In the genomic region with DNA sequence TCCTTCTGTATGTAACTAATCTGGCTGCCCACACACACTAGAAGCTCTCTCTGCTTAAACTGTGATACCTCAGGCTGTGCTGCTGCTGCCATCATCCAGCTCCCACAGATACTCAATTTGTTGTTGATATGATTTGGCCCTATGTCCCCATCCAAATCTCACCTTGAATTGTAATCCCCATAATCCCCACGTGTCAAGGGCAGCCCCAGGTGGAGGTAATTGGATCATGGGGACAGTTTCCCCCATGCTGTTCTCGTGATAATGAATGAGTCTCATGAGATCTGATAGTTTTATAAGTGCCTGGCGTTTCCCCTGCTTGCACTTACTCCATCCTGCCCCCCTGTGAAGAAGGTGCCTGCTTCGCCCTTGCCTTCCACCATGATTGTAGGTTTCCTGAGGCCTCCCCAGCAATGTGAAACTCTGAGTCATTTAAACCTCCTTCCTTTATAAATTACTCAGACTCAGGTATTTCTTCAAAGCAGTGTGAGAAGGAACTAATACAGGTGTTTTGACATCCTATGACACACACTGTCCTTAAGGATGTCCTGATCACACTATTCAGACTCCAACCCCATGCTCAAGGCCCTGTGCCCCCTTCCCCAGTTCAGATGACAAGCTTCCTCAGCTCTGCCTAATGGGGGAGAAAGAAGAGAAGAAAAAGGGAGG, we compare ENCODE assay signal across 18 cellular contexts. TPM values are rescaled to one million over a fixed set of nuclear protein-coding genes. Genes with fewer than 3 reads are reported as not detected.
A peak's percentile ranks its signal among the peaks of the same experiment; 100 is the strongest.
DNase-seq lines count a peak whose midpoint lies in the region; ATAC-seq and TF ChIP-seq lines count a peak whose summit lies in the region.
"Had no signal": no experiment of that assay in that cellular context is flagged by ENCODE, and none has a peak within 500 bp of the region (broad histone marks: within the 10 kb centered on the region; RNA-seq: fewer than 3 reads in every experiment).

No MANE protein-coding gene starts in this region.

- no peak for TF ChIP-seq CTCF in GM12865 (IDR thresholded peaks at IDR 0.05; ENCODE audit: insufficient read depth, low read depth, low read length, missing control alignments)
- TF ChIP-seq CTCF in epithelial cell of esophagus (IDR thresholded peaks at IDR 0.05; ENCODE audit: insufficient read depth, low read depth, low read length, missing control alignments), result no peak
- TF ChIP-seq CTCF in psoas muscle (IDR thresholded peaks at IDR 0.05), result no peak
- no peak for TF ChIP-seq CTCF in foreskin fibroblast (IDR thresholded peaks at IDR 0.05; ENCODE audit: low read depth, low read length)

- ATAC-seq in HG03520 (IDR thresholded peaks at IDR 0.05; ENCODE audit: unreplicated experiment), result peak; percentile 66
- ATAC-seq in psoas muscle, result no peak
- ATAC-seq: A549, GM23338 had no signal

- 24 to 32% (median 25%) methylated on average over 4 of the region's 4 CpGs for WGBS in psoas muscle, 3 donors

- no peaks in the 10 kb centered on the region for H3K36me3 ChIP-seq in psoas muscle (ENCODE audit: insufficient read depth in 1 of 2, low read depth in 1 of 2)
- H3K36me3 ChIP-seq: BE2C had no signal

- peak; percentile 3 for DNase-seq in GM12865 (ENCODE audit: low read depth)
- peak; percentile 70 for DNase-seq in epithelial cell of esophagus (ENCODE audit: low read depth)
- peak; percentile 70 for DNase-seq in kidney tubule cell (ENCODE audit: low spot score)
- DNase-seq in NCI-H1092 treated with DMSO at 0.1 percent for 48 hours (lab: John Stamatoyannopoulos, UW), result no peak
- no peak for DNase-seq in psoas muscle
- no peak for DNase-seq in activated CD8-positive, alpha-beta memory T cell treated with anti-CD3 and anti-CD28 coated beads, Interleukin-2, amount 50 U/mL, for 4 hours
- no peak for DNase-seq in foreskin fibroblast
- DNase-seq: BE2C; CD4-positive, alpha-beta memory T cell; COR-L47; DMS153; GF-D8; H7 had no signal

- H3K4me3 ChIP-seq in GM12865 (ENCODE audit: low read depth, low read length) (no peak overlapping the region), epithelial cell of esophagus (ENCODE audit: low read length) (no peak overlapping the region), psoas muscle (no peak overlapping the region), foreskin fibroblast (ENCODE audit: low read depth in 1 of 2, low read length in 2 of 2) (no peak overlapping the region)
- H3K4me3 ChIP-seq: A549, GM23338 had no signal

- peaks cover 4% of the 10 kb centered on the region for H3K4me1 ChIP-seq in psoas muscle
- H3K4me1 ChIP-seq: BE2C had no signal

- H3K27ac ChIP-seq in psoas muscle, result no peak overlapping the region
- H3K27ac ChIP-seq: A549, C4-2B had no signal

- intact Hi-C loops in psoas muscle (cut with DNase I), result no loop called here

- peaks cover 8 to 61% (median 20%) of the 10 kb centered on the region in 3 donors for H3K27me3 ChIP-seq in psoas muscle (ENCODE audit: insufficient read depth in 3 of 3, low read length in 2 of 3)

- H3K9me3 ChIP-seq in psoas muscle, result no peaks in the 10 kb centered on the region
- H3K9me3 ChIP-seq: A549, BE2C had no signal

RNA-seq across cellular contexts. Expression of a gene that starts 2.9 kb away (rescaled TPM):
- total RNA-seq in psoas muscle, result not detected
- not detected for polyA plus RNA-seq in psoas muscle
- total RNA-seq: CD4-positive, alpha-beta memory T cell had no signal
- polyA plus RNA-seq: A549; AG04450; CD4-positive, alpha-beta memory T cell had no signal

Comparison
In these comparisons a context has a peak if more than half of its experiments do, and no peak if none do; other contexts are left out.
1. DNase-seq: peak in GM12865 (single experiment), epithelial cell of esophagus (single experiment) and kidney tubule cell (single experiment); none in NCI-H1092 treated with DMSO at 0.1 percent for 48 hours (single experiment), psoas muscle (0 of 2), activated CD8-positive, alpha-beta memory T cell treated with anti-CD3 and anti-CD28 coated beads, Interleukin-2, amount 50 U/mL, for 4 hours (single experiment) and foreskin fibroblast (0 of 2).